Comparison of ENCODE assay signal across 11 cellular contexts in genomic region chr13:112740502-112741131, GRCh38. TPM values are rescaled to one million over a fixed set of nuclear protein-coding genes. Genes with fewer than 3 reads are reported as not detected.
DNase-seq lines count a peak whose midpoint lies in the region; ATAC-seq, FAIRE-seq and TF ChIP-seq lines count a peak whose summit lies in the region.
"Had no signal": no experiment of that assay in that cellular context is flagged by ENCODE, and none has a peak within 500 bp of the region (broad histone marks: within the 10 kb centered on the region; RNA-seq: fewer than 3 reads in every experiment).

No MANE protein-coding gene starts in this region.

- no peak overlapping the region for H2BK120ac ChIP-seq in mesenchymal stem cell (ENCODE audit: low read depth, low read length)

- no peak overlapping the region for H3K4me2 ChIP-seq in mesenchymal stem cell (ENCODE audit: low read length, poor library complexity, severe bottlenecking)

- POLR2A ChIA-PET in GM10248 (lab: Yijun Ruan, JAX): no interaction called here

- CTCF ChIA-PET in GM10248 (lab: Yijun Ruan, JAX): interaction anchor here (1.1 kb wide), 1 partner anchor 17 kb away, joined by 3 read pairs; no protein-coding TSS in a partner anchor

- H3K9ac ChIP-seq in mesenchymal stem cell (ENCODE audit: low read length): peak overlapping the region; percentile 86

- H3K27ac ChIP-seq in mesenchymal stem cell (ENCODE audit: low read length, poor library complexity, severe bottlenecking): no peak overlapping the region
- peak overlapping the region; percentile 64 for H3K27ac ChIP-seq in upper lobe of right lung

- H3K9me3 ChIP-seq in mesenchymal stem cell (ENCODE audit: control insufficient read depth, low read length) (no peaks in the 10 kb centered on the region), upper lobe of right lung (no peaks in the 10 kb centered on the region)

- peak overlapping the region; percentile 29 for H4K91ac ChIP-seq in mesenchymal stem cell (ENCODE audit: low read length)

- H2BK15ac ChIP-seq in mesenchymal stem cell (ENCODE audit: low read depth, poor library complexity, severe bottlenecking): no peak overlapping the region

- H3K18ac ChIP-seq in mesenchymal stem cell (ENCODE audit: low read depth in 1 of 2, low read length in 2 of 2): peak overlapping the region in 1 of 2 experiments; percentile 81

- no peak overlapping the region for H2AK5ac ChIP-seq in mesenchymal stem cell (ENCODE audit: low read length, severe bottlenecking)

- DNase-seq in NCI-H2107 treated with DMSO at 0.1 percent for 48 hours (lab: John Stamatoyannopoulos, UW; ENCODE audit: unreplicated experiment) (peak; percentile 61), mesenchymal stem cell (peak; percentile 93), upper lobe of right lung (peak; percentile 67), RPMI8226 (no peak), GM10248 (ENCODE audit: extremely low spot score) (no peak), midbrain (lab: John Stamatoyannopoulos, UW) (no peak)
- DNase-seq in NK-92 treated with Interleukin-12 subunit alpha and Interleukin-12 subunit beta, amount 100 ng/mL, for 24 hours (lab: John Stamatoyannopoulos, UW): no peak
- DNase-seq: activated CD4-positive, alpha-beta T cell treated with anti-CD3 and anti-CD28 coated beads, Interleukin-2, amount 50 U/mL, for 1 hour; foreskin melanocyte; NCI-H446 had no signal

- TF ChIP-seq CTCF in upper lobe of right lung (IDR thresholded peaks at IDR 0.05): no peak
- no peak for TF ChIP-seq CTCF in GM10248 (IDR thresholded peaks at IDR 0.05; ENCODE audit: control extremely low read depth, extremely low read depth, low read depth, missing control alignments)

- H3K27me3 ChIP-seq in mesenchymal stem cell (ENCODE audit: control insufficient read depth in 1 of 2, insufficient read depth in 1 of 2, low read length in 2 of 2): no peaks in the 10 kb centered on the region
- no peaks in the 10 kb centered on the region for H3K27me3 ChIP-seq in upper lobe of right lung

- peak; percentile 71 for FAIRE-seq in endometrium (lab: Jason Lieb, UNC)

- H3K14ac ChIP-seq in mesenchymal stem cell (ENCODE audit: low read length in 2 of 2): no peak overlapping the region

- peak overlapping the region; percentile 17 to 50 for H3K4ac ChIP-seq in mesenchymal stem cell (ENCODE audit: low read depth in 1 of 2, low read length in 2 of 2)

- 70% methylated on average over 18 of the region's 19 CpGs for WGBS in mesenchymal stem cell

- H3K4me1 ChIP-seq in mesenchymal stem cell (ENCODE audit: control insufficient read depth, insufficient read depth, low read depth, low read length) (peaks cover 9% of the 10 kb centered on the region), upper lobe of right lung (peaks cover 36% of the 10 kb centered on the region)

- H3K79me1 ChIP-seq in mesenchymal stem cell (replicated peaks; ENCODE audit: low read length, poor library complexity, severe bottlenecking): peaks cover 50% of the 10 kb centered on the region

- ATAC-seq in upper lobe of right lung: peak; percentile 47

- no peak overlapping the region for H2BK12ac ChIP-seq in mesenchymal stem cell (ENCODE audit: low read length in 2 of 2)

- peak overlapping the region; percentile 46 for H4K8ac ChIP-seq in mesenchymal stem cell (ENCODE audit: low read length)

- H3K36me3 ChIP-seq in mesenchymal stem cell (ENCODE audit: control insufficient read depth in 1 of 2, insufficient read depth in 2 of 2, low read depth in 1 of 2, low read length in 2 of 2) (peaks cover 0 to 8% of the 10 kb centered on the region in 2 experiments), upper lobe of right lung (no peaks in the 10 kb centered on the region)

- intact Hi-C loops in upper lobe of right lung (cut with DNase I): no loop called here

- H2BK5ac ChIP-seq in mesenchymal stem cell (ENCODE audit: low read depth, low read length, poor library complexity, severe bottlenecking): no peak overlapping the region

- no peak overlapping the region for H2AFZ ChIP-seq in mesenchymal stem cell (ENCODE audit: low read depth, low read length)

- peak overlapping the region in 1 of 2 experiments; percentile 66 for H3K4me3 ChIP-seq in mesenchymal stem cell (ENCODE audit: insufficient read depth in 1 of 2, low read depth in 1 of 2, low read length in 2 of 2)
- no peak overlapping the region for H3K4me3 ChIP-seq in upper lobe of right lung

- H3K23ac ChIP-seq in mesenchymal stem cell (ENCODE audit: low read length in 2 of 2): no peak overlapping the region

RNA-seq across cellular contexts. Expression of gene ATP11A, which starts 50.8 kb away (rescaled TPM):
- 8.0 TPM for polyA plus RNA-seq in mesenchymal stem cell (2013, experiment 1 of 2)
- polyA plus RNA-seq in mesenchymal stem cell (2013, experiment 2 of 2): 8.2 TPM
- total RNA-seq in upper lobe of right lung: 377 TPM

Comparison
In these comparisons a context has a peak if more than half of its experiments do, and no peak if none do; other contexts are left out.
1. DNase-seq: peak in NCI-H2107 treated with DMSO at 0.1 percent for 48 hours (single experiment), mesenchymal stem cell (single experiment) and upper lobe of right lung (single experiment); none in RPMI8226 (single experiment), NK-92 treated with Interleukin-12 subunit alpha and Interleukin-12 subunit beta, amount 100 ng/mL, for 24 hours (single experiment), GM10248 (single experiment) and midbrain (single experiment).